Comparison of ENCODE assay signal across 11 cellular contexts in genomic region chr1:43651922-43652321, GRCh38. TPM values are rescaled to one million over a fixed set of nuclear protein-coding genes. Genes with fewer than 3 reads are reported as not detected.
DNase-seq lines count a peak whose midpoint lies in the region; ATAC-seq and TF ChIP-seq lines count a peak whose summit lies in the region.
"Had no signal": no experiment of that assay in that cellular context is flagged by ENCODE, and none has a peak within 500 bp of the region (broad histone marks: within the 10 kb centered on the region; RNA-seq: fewer than 3 reads in every experiment).

No MANE protein-coding gene starts in this region.

- H3K4me1 ChIP-seq in A673 (ENCODE audit: insufficient read depth, low read length, poor library complexity, severe bottlenecking) (peaks cover 10% of the 10 kb centered on the region), mesodermal cell (ENCODE audit: control insufficient read depth, insufficient read depth, low read length, poor library complexity, severe bottlenecking) (peaks cover 16% of the 10 kb centered on the region)

- peak overlapping the region; percentile 85 for H3K27ac Mint-ChIP-seq in MCF 10A (ENCODE audit: low read depth, unreplicated experiment)

- POLR2A ChIA-PET in A673 (lab: Charles Lee; ENCODE audit: low non-redundant PET), result interaction anchor here (0.6 kb wide), 1 partner anchor 37 kb away, joined by 7 read pairs; no protein-coding TSS in a partner anchor
- POLR2A ChIA-PET in MCF 10A (lab: Yijun Ruan, JAX), result interaction anchor here (0.6 to 4.5 kb wide), 22 partner anchors 8 to 480 kb away, joined by 3 to 50 read pairs (median 4); partner anchors contain the start of genes CDC20, CFAP57, EBNA1BP2 and PTPRF

- H3K4me3 ChIP-seq in A673 (ENCODE audit: low read depth, low read length, poor library complexity, severe bottlenecking), result peak overlapping the region; percentile 82
- H3K4me3 ChIP-seq in HL-60 (replicated peaks; ENCODE audit: insufficient read depth, low read length), result peak overlapping the region; percentile 94
- peak overlapping the region; percentile 93 for H3K4me3 ChIP-seq in mesodermal cell (ENCODE audit: extremely low read depth, insufficient read depth, low read length, poor library complexity, severe bottlenecking)

- no peaks in the 10 kb centered on the region for H3K9me3 ChIP-seq in A673 (ENCODE audit: low read depth, low read length, poor library complexity, severe bottlenecking)
- H3K9me3 ChIP-seq in mesodermal cell (ENCODE audit: control insufficient read depth, low read length), result no peaks in the 10 kb centered on the region

- H3K4me1 Mint-ChIP-seq in MCF 10A (ENCODE audit: insufficient read depth, unreplicated experiment), result peaks cover 17% of the 10 kb centered on the region

- CTCF ChIA-PET in A673 (lab: Charles Lee), result no interaction called here
- CTCF ChIA-PET in MCF 10A (lab: Yijun Ruan, JAX), result interaction anchor here (0.7 to 1.3 kb wide), 3 partner anchors 100 to 125 kb away, joined by 4 to 5 read pairs (median 4); no protein-coding TSS in a partner anchor

- TF ChIP-seq POLR2A in GM18505 (IDR thresholded peaks at IDR 0.05; ENCODE audit: borderline replicate concordance, extremely low read depth, insufficient read depth, insufficient read length), result no peak

- H3K27ac ChIP-seq in A673 (ENCODE audit: low read depth, low read length, poor library complexity, severe bottlenecking) (no peak overlapping the region), HL-60 (replicated peaks) (peak overlapping the region; percentile 89; the same call in 1 of the 2 replicates), mesodermal cell (ENCODE audit: low read depth, low read length, severe bottlenecking) (no peak overlapping the region)

- H3K36me3 Mint-ChIP-seq in MCF 10A (ENCODE audit: insufficient read depth, unreplicated experiment), result peaks cover 38% of the 10 kb centered on the region

- no peaks in the 10 kb centered on the region for H3K9me3 Mint-ChIP-seq in MCF 10A (ENCODE audit: unreplicated experiment)

- H3K27me3 Mint-ChIP-seq in MCF 10A (ENCODE audit: insufficient read depth, unreplicated experiment), result no peaks in the 10 kb centered on the region

- H3K4me3 Mint-ChIP-seq in MCF 10A (ENCODE audit: unreplicated experiment), result peak overlapping the region; percentile 97

- DNase-seq in A673 (ENCODE audit: low spot score) (no peak), HL-60 (ENCODE audit: low read depth in 1 of 2, low spot score in 1 of 2) (no peak), MCF 10A (ENCODE audit: unreplicated experiment) (no peak), foreskin melanocyte (no peak), hypothalamus (lab: John Stamatoyannopoulos, UW) (no peak), NCI-H2081 treated with DMSO at 0.1 percent for 48 hours (lab: John Stamatoyannopoulos, UW) (no peak)
- DNase-seq: DMS79 treated with DMSO at 0.1 percent for 48 hours; NCI-H1092; stimulated activated CD4-positive, alpha-beta T cell treated with anti-CD3 and anti-CD28 coated beads, Interleukin-12 subunit alpha, Interleukin-12 subunit beta, amount 100 ng/mL, for 4 hours had no signal

- H3K36me3 ChIP-seq in A673 (ENCODE audit: insufficient read depth, low read length, poor library complexity, severe bottlenecking) (peaks cover 45% of the 10 kb centered on the region), mesodermal cell (ENCODE audit: control insufficient read depth, insufficient read depth, low read length) (peaks cover 43% of the 10 kb centered on the region)

- H3K27me3 ChIP-seq in A673 (replicated peaks; ENCODE audit: insufficient read depth, low read depth, low read length, poor library complexity) (no peaks in the 10 kb centered on the region), HL-60 (ENCODE audit: insufficient read depth, poor library complexity, severe bottlenecking) (no peaks in the 10 kb centered on the region)

- no TSS peak for BruUV-seq in A673 (replicated peaks; lab: Mats Ljungman, UMichigan)
- BruUV-seq in MCF 10A (replicated peaks; lab: Mats Ljungman, UMichigan), result no TSS peak

- 82 to 96% methylated on average over 3 of the region's 3 CpGs for WGBS in mesodermal cell (ENCODE audit: insufficient coverage in 2 of 2), 2 experiments

- no peak for ATAC-seq in GM18505 (IDR thresholded peaks at IDR 0.05; ENCODE audit: unreplicated experiment)

- intact Hi-C loops in A673 (cut with micrococcal nuclease; ENCODE audit: unreplicated experiment) (loop anchor here (2.0 kb wide), 1 partner anchor 123 kb away; no protein-coding TSS in a partner anchor), MCF 10A (cut with micrococcal nuclease) (loop anchor here (2.0 to 10.0 kb wide), 4 partner anchors 55 to 425 kb away; partner anchors contain the start of gene ST3GAL3)

- no peak for TF ChIP-seq CTCF in A673 (conservative IDR thresholded peaks at IDR 0.05; ENCODE audit: low read depth, low read length)
- TF ChIP-seq CTCF in HL-60 (IDR thresholded peaks at IDR 0.05; ENCODE audit: insufficient read depth, low read length), result no peak
- no peak for TF ChIP-seq CTCF in MCF 10A (IDR thresholded peaks at IDR 0.05; ENCODE audit: unreplicated experiment)

RNA-seq across cellular contexts. Expression of gene KDM4A, which starts 2.0 kb away (rescaled TPM):
- total RNA-seq in A673 (2021), result 64.5 and 68.7 TPM in 2 replicates
- total RNA-seq in MCF 10A (2022), result 42.5 and 48.1 TPM in 2 replicates
- polyA plus RNA-seq in mesodermal cell (2013, experiment 1 of 2), result 37.0 TPM
- 33.3 TPM for polyA plus RNA-seq in mesodermal cell (2013, experiment 2 of 2)

RNA-seq across cellular contexts. Expression of gene ST3GAL3, which starts 55.4 kb away (rescaled TPM):
- total RNA-seq in A673 (2021), result 26.8 and 30.7 TPM in 2 replicates
- 22.4 and 24.2 TPM in 2 replicates for total RNA-seq in MCF 10A (2022)
- 22.4 TPM for polyA plus RNA-seq in mesodermal cell (2013, experiment 1 of 2)
- polyA plus RNA-seq in mesodermal cell (2013, experiment 2 of 2), result 16.2 TPM
